ENCODE assay signal across 17 cellular contexts in the genomic region with DNA sequence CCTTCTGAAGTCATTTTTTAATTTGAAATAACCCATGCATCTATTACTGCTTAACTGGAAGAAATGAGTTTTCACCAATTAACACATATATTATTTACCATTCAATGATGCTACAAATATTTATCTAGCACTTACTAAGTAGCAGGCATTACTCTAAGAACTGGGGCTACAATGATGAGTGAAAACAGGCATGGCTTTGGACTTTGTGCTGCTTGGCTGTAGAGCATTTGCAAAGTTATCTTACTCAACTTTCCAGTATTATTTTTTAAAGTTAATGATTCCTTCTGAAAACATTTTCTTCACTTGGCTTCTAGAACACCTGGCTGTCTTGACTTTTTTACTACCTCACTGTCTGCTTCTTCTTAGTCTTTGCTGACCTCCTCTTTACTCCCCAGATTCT. TPM values are rescaled to one million over a fixed set of nuclear protein-coding genes. Genes with fewer than 3 reads are reported as not detected.
A peak's percentile ranks its signal among the peaks of the same experiment; 100 is the strongest.
DNase-seq lines count a peak whose midpoint lies in the region; ATAC-seq and TF ChIP-seq lines count a peak whose summit lies in the region.
"Had no signal": no experiment of that assay in that cellular context is flagged by ENCODE, and none has a peak within 500 bp of the region (broad histone marks: within the 10 kb centered on the region; RNA-seq: fewer than 3 reads in every experiment).

No MANE protein-coding gene starts in this region.

- POLR2A ChIA-PET in CD4-positive, alpha-beta memory T cell (lab: Charles Lee; ENCODE audit: partially characterized antibody) = no interaction called here
- POLR2A ChIA-PET in WTC11 (lab: Charles Lee) = no interaction called here

- no peak for ATAC-seq in GM19452 (IDR thresholded peaks at IDR 0.05; ENCODE audit: unreplicated experiment)
- no peak for ATAC-seq in WTC11
- ATAC-seq: Panc1, Right ventricle myocardium inferior had no signal

- no peak overlapping the region for H3K4me3 ChIP-seq in CD4-positive, alpha-beta memory T cell (ENCODE audit: low read length in 2 of 2)
- H3K4me3 ChIP-seq in Karpas-422 (ENCODE audit: low read length) = no peak overlapping the region
- no peak overlapping the region for H3K4me3 ChIP-seq in hepatocyte
- H3K4me3 ChIP-seq: SK-N-MC had no signal

- H3K9me2 ChIP-seq in Karpas-422 (replicated peaks; ENCODE audit: insufficient read depth, low read length) = no peaks in the 10 kb centered on the region
- no peaks in the 10 kb centered on the region for H3K9me2 ChIP-seq in hepatocyte (replicated peaks; ENCODE audit: insufficient read depth)

- CTCF ChIA-PET in CD4-positive, alpha-beta memory T cell (lab: Charles Lee; ENCODE audit: partially characterized antibody) = interaction anchor here (2.9 kb wide), 1 partner anchor 58 kb away, joined by 27 read pairs; no protein-coding TSS in a partner anchor
- CTCF ChIA-PET in WTC11 (lab: Charles Lee) = no interaction called here

- peak overlapping the region in 1 of 8 donors; percentile 13 for H3K4me3 Mint-ChIP-seq in CD4-positive, alpha-beta memory T cell
- H3K4me3 Mint-ChIP-seq in nephron progenitor cell (peak overlapping the region; percentile 88), WTC11 (no peak overlapping the region)

- peak overlapping the region in 5 of 7 donors; percentile 19 to 92 (median 54) for H3K27ac Mint-ChIP-seq in CD4-positive, alpha-beta memory T cell
- H3K27ac Mint-ChIP-seq in nephron progenitor cell (no peak overlapping the region), WTC11 (no peak overlapping the region)

- no peak overlapping the region for H2AFZ ChIP-seq in Karpas-422 (ENCODE audit: low read length)
- H2AFZ ChIP-seq in hepatocyte = no peak overlapping the region

- H3K4me2 ChIP-seq in Karpas-422 (ENCODE audit: low read depth, low read length, poor library complexity, severe bottlenecking) (peak overlapping the region; percentile 99), hepatocyte (peak overlapping the region; percentile 81)

- intact Hi-C loops in CD4-positive, alpha-beta memory T cell (cut with micrococcal nuclease) = no loop called here

- H3K4me1 ChIP-seq in CD4-positive, alpha-beta memory T cell (ENCODE audit: insufficient read depth, low read length) = peaks cover 11% of the 10 kb centered on the region
- H3K4me1 ChIP-seq in Karpas-422 (ENCODE audit: low read length) = peaks cover 15% of the 10 kb centered on the region
- peaks cover 6% of the 10 kb centered on the region for H3K4me1 ChIP-seq in hepatocyte (ENCODE audit: insufficient read depth)

- H3K27me3 ChIP-seq in CD4-positive, alpha-beta memory T cell (ENCODE audit: insufficient read depth, low read length) = no peaks in the 10 kb centered on the region
- H3K27me3 ChIP-seq in Karpas-422 (ENCODE audit: low read length) (no peaks in the 10 kb centered on the region), hepatocyte (no peaks in the 10 kb centered on the region)

- no peaks in the 10 kb centered on the region for H3K9me3 Mint-ChIP-seq in CD4-positive, alpha-beta memory T cell
- H3K9me3 Mint-ChIP-seq in nephron progenitor cell (no peaks in the 10 kb centered on the region), WTC11 (no peaks in the 10 kb centered on the region)

- peaks cover 14 to 19% (median 17%) of the 10 kb centered on the region in 4 donors for H3K4me1 Mint-ChIP-seq in CD4-positive, alpha-beta memory T cell
- H3K4me1 Mint-ChIP-seq in nephron progenitor cell = peaks cover 13% of the 10 kb centered on the region
- H3K4me1 Mint-ChIP-seq in WTC11 = no peaks in the 10 kb centered on the region

- no peak for DNase-seq in CD4-positive, alpha-beta memory T cell
- DNase-seq in Karpas-422 (no peak), hepatocyte (ENCODE audit: low spot score) (no peak), nephron progenitor cell (no peak), WTC11 (ENCODE audit: low spot score) (no peak), HCEC 1CT (no peak)
- DNase-seq: DND-41, GDM1, MM.1S, NCI-H1105, NCI-H1694, NCI-H2227 treated with DMSO at 0.1 percent for 48 hours, NCI-H524 had no signal

- H3K79me2 ChIP-seq in Karpas-422 (ENCODE audit: low read length) (peaks cover 4% of the 10 kb centered on the region; the same call in 1 of the 2 replicates), hepatocyte (no peaks in the 10 kb centered on the region)

- H4K20me1 ChIP-seq in Karpas-422 (ENCODE audit: insufficient read depth, low read depth, low read length) = no peaks in the 10 kb centered on the region
- no peaks in the 10 kb centered on the region for H4K20me1 ChIP-seq in hepatocyte (ENCODE audit: insufficient read depth, poor library complexity, severe bottlenecking)

- peaks cover 2 to 3% of the 10 kb centered on the region in 2 donors for H3K27me3 Mint-ChIP-seq in CD4-positive, alpha-beta memory T cell
- H3K27me3 Mint-ChIP-seq in nephron progenitor cell (ENCODE audit: low read depth, poor library complexity) (peaks cover 14% of the 10 kb centered on the region), WTC11 (ENCODE audit: low read depth) (no peaks in the 10 kb centered on the region; the same call in 1 of the 2 replicates)

- H3K36me3 Mint-ChIP-seq in CD4-positive, alpha-beta memory T cell = peaks cover 17 to 20% of the 10 kb centered on the region in 2 donors
- peaks cover 53% of the 10 kb centered on the region for H3K36me3 Mint-ChIP-seq in nephron progenitor cell (ENCODE audit: low read depth)
- peaks cover 6% of the 10 kb centered on the region for H3K36me3 Mint-ChIP-seq in WTC11

- TF ChIP-seq CTCF in hepatocyte (IDR thresholded peaks at IDR 0.05; ENCODE audit: poor library complexity) (no peak), nephron progenitor cell (IDR thresholded peaks at IDR 0.05) (no peak), WTC11 (IDR thresholded peaks at IDR 0.05) (no peak)

- no peak overlapping the region for H3K27ac ChIP-seq in CD4-positive, alpha-beta memory T cell (ENCODE audit: low read depth, low read length)
- H3K27ac ChIP-seq in Karpas-422 (ENCODE audit: low read length) (no peak overlapping the region), hepatocyte (peak overlapping the region; percentile 48)
- H3K27ac ChIP-seq: SK-N-MC had no signal

- no peaks in the 10 kb centered on the region for H3K9me3 ChIP-seq in CD4-positive, alpha-beta memory T cell (ENCODE audit: control insufficient read depth in 1 of 2, low read length in 2 of 2)
- H3K9me3 ChIP-seq in Karpas-422 (ENCODE audit: low read length) = no peaks in the 10 kb centered on the region
- H3K9me3 ChIP-seq in hepatocyte (ENCODE audit: low read depth) = no peaks in the 10 kb centered on the region

- H3K9ac ChIP-seq in Karpas-422 (ENCODE audit: low read length) = no peak overlapping the region

- no peaks in the 10 kb centered on the region for H3K36me3 ChIP-seq in CD4-positive, alpha-beta memory T cell (ENCODE audit: insufficient read depth, low read length)
- H3K36me3 ChIP-seq in Karpas-422 (ENCODE audit: insufficient read depth, low read length) (peaks cover 9% of the 10 kb centered on the region; the same call in 1 of the 2 replicates), hepatocyte (replicated peaks; ENCODE audit: insufficient read depth, low read depth) (no peaks in the 10 kb centered on the region)

TF ChIP-seq in WTC11, 78 proteins besides CTCF, POLR2A, EP300 and RAD21:
- TF ChIP-seq, protein P1, sequence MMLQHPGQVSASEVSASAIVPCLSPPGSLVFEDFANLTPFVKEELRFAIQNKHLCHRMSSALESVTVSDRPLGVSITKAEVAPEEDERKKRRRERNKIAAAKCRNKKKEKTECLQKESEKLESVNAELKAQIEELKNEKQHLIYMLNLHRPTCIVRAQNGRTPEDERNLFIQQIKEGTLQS (CRISPR knock-in tag; conservative IDR thresholded peaks at IDR 0.05) = no peak
TF ChIP-seq in WTC11: peak in this region for 0.

RNA-seq across cellular contexts. Expression of a gene that starts 1.8 kb away (rescaled TPM):
- total RNA-seq in CD4-positive, alpha-beta memory T cell = 1 to 10 TPM; 3.1 to 3.4 TPM
- polyA plus RNA-seq in CD4-positive, alpha-beta memory T cell = 1 to 10 TPM; 3.7 to 4.6 TPM
- 4.0 and 5.1 TPM in 2 replicates for total RNA-seq in Karpas-422 (2014; rRNA removed; shearing (Covaris generic); ENCODE audit: low replicate concordance)
- total RNA-seq in hepatocyte (9.4 and 9.6 TPM in 2 replicates), WTC11 (2021) (2.8 to 3.0 TPM (median 3.0 TPM) in 3 replicates)
- polyA plus RNA-seq in hepatocyte = 4.9 and 6.4 TPM in 2 replicates

RNA-seq across cellular contexts. Expression of a gene that starts 49.9 kb away (rescaled TPM):
- 10 to 100 TPM; 44.9 to 45.8 TPM for total RNA-seq in CD4-positive, alpha-beta memory T cell
- polyA plus RNA-seq in CD4-positive, alpha-beta memory T cell = 10 to 100 TPM; 18.4 to 23.7 TPM
- total RNA-seq in Karpas-422 (2014; rRNA removed; shearing (Covaris generic); ENCODE audit: low replicate concordance) = 29.4 and 54.6 TPM in 2 replicates
- 46.5 and 48.6 TPM in 2 replicates for total RNA-seq in hepatocyte
- 17.8 and 20.0 TPM in 2 replicates for polyA plus RNA-seq in hepatocyte
- total RNA-seq in WTC11 (2021) = 19.8 to 24.9 TPM (median 21.6 TPM) in 3 replicates

RNA-seq across cellular contexts. Expression of a gene that starts 59.4 kb away (rescaled TPM):
- total RNA-seq in CD4-positive, alpha-beta memory T cell = not detected
- polyA plus RNA-seq in CD4-positive, alpha-beta memory T cell = under 1 TPM in 1 of 2 donors, not detected in 1; 0.02 TPM
- total RNA-seq in Karpas-422 (2014; rRNA removed; shearing (Covaris generic); ENCODE audit: low replicate concordance) = 0.34 and 0.51 TPM in 2 replicates
- total RNA-seq in hepatocyte = 4.2 and 5.8 TPM in 2 replicates
- polyA plus RNA-seq in hepatocyte = 1.4 and 2.6 TPM in 2 replicates
- 8.4 to 8.9 TPM (median 8.8 TPM) in 3 replicates for total RNA-seq in WTC11 (2021)

Comparison
In these comparisons a context has a peak if more than half of its experiments do, and no peak if none do; other contexts are left out.
1. H3K27ac Mint-ChIP-seq: peak in CD4-positive, alpha-beta memory T cell (5 of 7); none in nephron progenitor cell (single experiment) and WTC11 (single experiment).